17 cellular contexts compared by ENCODE assay signal in the genomic region with DNA sequence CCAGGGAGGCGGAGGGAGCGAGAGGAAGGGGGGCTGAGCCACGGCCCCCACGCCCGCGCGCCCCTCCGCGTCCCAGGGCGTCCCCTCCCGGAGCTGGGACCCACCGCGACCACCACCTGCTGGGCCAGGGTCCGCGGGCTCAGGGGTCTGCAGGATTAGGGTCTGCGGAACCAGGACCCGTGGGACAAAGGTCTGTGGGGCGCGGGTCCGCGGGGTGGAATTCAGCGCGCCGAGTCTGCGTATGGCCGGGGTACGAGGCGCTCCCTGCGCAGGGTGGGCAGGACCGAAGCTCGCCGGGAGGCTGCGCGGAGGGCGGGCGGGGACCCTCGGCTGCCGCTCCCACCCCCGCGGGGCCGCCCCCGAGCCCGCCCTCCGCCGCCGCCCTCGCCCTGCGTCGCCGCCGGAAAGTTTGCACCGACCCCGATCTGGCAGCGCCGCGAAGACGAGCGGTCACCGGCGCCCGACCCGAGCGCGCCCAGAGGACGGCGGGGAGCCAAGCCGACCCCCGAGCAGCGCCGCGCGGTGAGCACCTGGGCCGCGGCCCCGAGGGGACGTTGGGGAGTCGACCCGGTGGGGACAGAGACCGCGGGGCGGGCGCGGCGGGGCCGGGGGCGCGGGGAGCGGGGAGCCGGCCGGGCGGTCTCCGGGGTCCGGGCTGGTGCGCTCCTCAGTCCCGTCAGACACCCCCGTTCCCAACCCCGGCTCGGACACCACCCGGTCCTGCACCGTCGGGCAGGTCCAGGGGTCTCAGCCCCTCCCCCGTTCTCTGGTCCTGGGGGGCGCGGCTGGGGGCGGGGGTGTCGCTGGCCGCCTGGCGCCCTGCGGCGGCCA. TPM values are rescaled to one million over a fixed set of nuclear protein-coding genes. Genes with fewer than 3 reads are reported as not detected.
A peak's percentile ranks its signal among the peaks of the same experiment; 100 is the strongest.
DNase-seq lines count a peak whose midpoint lies in the region; ATAC-seq and TF ChIP-seq lines count a peak whose summit lies in the region.
"Had no signal": no experiment of that assay in that cellular context is flagged by ENCODE, and none has a peak within 500 bp of the region (broad histone marks: within the 10 kb centered on the region; RNA-seq: fewer than 3 reads in every experiment).

A gene (plus strand): TSS at position 423 of the 831 bp plus-strand sequence. CDS start 4,869 bp downstream, outside the sequence.

- no peaks in the 10 kb centered on the region for H3K36me3 ChIP-seq in SK-N-SH (replicated peaks in 1 of 2; ENCODE audit: control insufficient read depth in 1 of 2, insufficient read depth in 2 of 2, low read length in 1 of 2)
- no peaks in the 10 kb centered on the region for H3K36me3 ChIP-seq in Peyer's patch
- H3K36me3 ChIP-seq in psoas muscle (ENCODE audit: insufficient read depth in 1 of 2, low read depth in 1 of 2), result no peaks in the 10 kb centered on the region
- H3K36me3 ChIP-seq: spleen had no signal

- 8% methylated on average over 35 of the region's 110 CpGs for WGBS in SK-N-SH (ENCODE audit: low lambda C conversion rate)
- WGBS in psoas muscle, 3 donors, result 0 to 1% (median 1%) methylated on average over 13 to 110 of the region's 110 CpGs

- H3K4me1 ChIP-seq in SK-N-SH (ENCODE audit: control insufficient read depth in 1 of 2, insufficient read depth in 2 of 2, low read depth in 1 of 2, low read length in 1 of 2) (peaks cover 0 to 8% of the 10 kb centered on the region in 2 experiments; a peak in 1 of 4 replicates), Peyer's patch (peaks cover 0 to 23% (median 6%) of the 10 kb centered on the region in 4 donors), psoas muscle (no peaks in the 10 kb centered on the region)
- H3K4me1 ChIP-seq: foreskin keratinocyte had no signal

- no peaks in the 10 kb centered on the region for H4K20me1 ChIP-seq in SK-N-SH (ENCODE audit: insufficient read depth)

- DNase-seq in SK-N-SH (peak; percentile 77), Peyer's patch (no peak), psoas muscle (no peak), hypothalamus (lab: John Stamatoyannopoulos, UW) (no peak), islet precursor cell (no peak), 8988T (no peak)
- DNase-seq: activated naive CD4-positive, alpha-beta T cell; CD4-positive, alpha-beta memory T cell; foreskin keratinocyte; Kasumi-1; mucosa of descending colon; NCI-H1436; spleen had no signal

- no peak within 1 kb of the TSS; a peak in 1 of 4 replicates for H3K4me3 ChIP-seq in SK-N-SH (ENCODE audit: low read depth in 2 of 2, low read length in 1 of 2)
- peak within 1 kb of the TSS in 3 of 4 donors; percentile 14 to 31 (median 18) for H3K4me3 ChIP-seq in Peyer's patch
- H3K4me3 ChIP-seq in iPS-18c (ENCODE audit: insufficient read depth, low read depth, low read length), result peak within 1 kb of the TSS; percentile 50
- H3K4me3 ChIP-seq in psoas muscle, result peak within 1 kb of the TSS; percentile 49
- H3K4me3 ChIP-seq: mucosa of descending colon had no signal

- H3K27ac ChIP-seq in SK-N-SH (ENCODE audit: low read depth in 2 of 2, low read length in 1 of 2), result no peak within 1 kb of the TSS
- H3K27ac ChIP-seq in Peyer's patch, result no peak within 1 kb of the TSS
- H3K27ac ChIP-seq in psoas muscle, result no peak within 1 kb of the TSS
- H3K27ac ChIP-seq: foreskin keratinocyte, HL-60, spleen had no signal

- ATAC-seq in SK-N-SH treated with all-trans-retinoic acid at 6 μM for 48 hours (no peak), psoas muscle (no peak)
- ATAC-seq: foreskin keratinocyte, mucosa of descending colon had no signal

- no peak within 1 kb of the TSS for H2AFZ ChIP-seq in SK-N-SH (ENCODE audit: low read depth)

- TF ChIP-seq CTCF in SK-N-SH (IDR thresholded peaks at IDR 0.05), result no peak
- TF ChIP-seq CTCF in Peyer's patch (IDR thresholded peaks at IDR 0.05), result no peak
- no peak for TF ChIP-seq CTCF in psoas muscle (IDR thresholded peaks at IDR 0.05)

- CTCF ChIA-PET in SK-N-SH (lab: Yijun Ruan, JAX), result no interaction called here

- H3K9me3 ChIP-seq in SK-N-SH (0 out of 2 replicates have a peak, but pooled peaks cover 3% of the 10 kb centered on the region), Peyer's patch (no peaks in the 10 kb centered on the region), iPS-18c (ENCODE audit: control insufficient read depth, insufficient read depth, low read length) (no peaks in the 10 kb centered on the region), psoas muscle (no peaks in the 10 kb centered on the region)
- H3K9me3 ChIP-seq: mucosa of descending colon, spleen had no signal

- H3K9me2 ChIP-seq in SK-N-SH, result no peaks in the 10 kb centered on the region

- TF ChIP-seq POLR2A in Peyer's patch (IDR thresholded peaks at IDR 0.05), result no peak

- intact Hi-C loops in psoas muscle (cut with DNase I), result no loop called here

- no peak for TF ChIP-seq EP300 in SK-N-SH (IDR thresholded peaks at IDR 0.05; ENCODE audit: borderline replicate concordance in 1 of 2, low read depth in 1 of 2, low read length in 1 of 2)

- peaks cover 97% of the 10 kb centered on the region for H3K27me3 ChIP-seq in SK-N-SH (ENCODE audit: insufficient read depth)
- peaks cover 0 to 36% of the 10 kb centered on the region in 2 donors for H3K27me3 ChIP-seq in Peyer's patch
- peaks cover 0 to 83% (median 36%) of the 10 kb centered on the region in 3 donors for H3K27me3 ChIP-seq in psoas muscle (ENCODE audit: insufficient read depth in 3 of 3, low read length in 2 of 3)

- no peaks in the 10 kb centered on the region for H3F3A ChIP-seq in SK-N-SH (replicated peaks; ENCODE audit: insufficient read depth)

- POLR2A ChIA-PET in SK-N-SH (lab: Yijun Ruan, JAX), result no interaction called here

- no peaks in the 10 kb centered on the region for H3K79me2 ChIP-seq in SK-N-SH (ENCODE audit: insufficient read depth)

- TF ChIP-seq RAD21 in SK-N-SH (IDR thresholded peaks at IDR 0.05; ENCODE audit: low read length), result no peak

- H3K9ac ChIP-seq in SK-N-SH, result no peak within 1 kb of the TSS

- peak within 1 kb of the TSS; percentile 33; the same call in 1 of the 2 replicates for H3K4me2 ChIP-seq in SK-N-SH

TF ChIP-seq in SK-N-SH, 30 proteins besides CTCF, POLR2A, EP300 and RAD21:
- TF ChIP-seq EZH2phosphoT487 (IDR thresholded peaks at IDR 0.05; ENCODE audit: borderline replicate concordance, low read depth), result peak; percentile 80; the same call in 1 of the 2 replicates
- TF ChIP-seq, protein P1, sequence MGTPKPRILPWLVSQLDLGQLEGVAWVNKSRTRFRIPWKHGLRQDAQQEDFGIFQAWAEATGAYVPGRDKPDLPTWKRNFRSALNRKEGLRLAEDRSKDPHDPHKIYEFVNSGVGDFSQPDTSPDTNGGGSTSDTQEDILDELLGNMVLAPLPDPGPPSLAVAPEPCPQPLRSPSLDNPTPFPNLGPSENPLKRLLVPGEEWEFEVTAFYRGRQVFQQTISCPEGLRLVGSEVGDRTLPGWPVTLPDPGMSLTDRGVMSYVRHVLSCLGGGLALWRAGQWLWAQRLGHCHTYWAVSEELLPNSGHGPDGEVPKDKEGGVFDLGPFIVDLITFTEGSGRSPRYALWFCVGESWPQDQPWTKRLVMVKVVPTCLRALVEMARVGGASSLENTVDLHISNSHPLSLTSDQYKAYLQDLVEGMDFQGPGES (IDR thresholded peaks at IDR 0.05; ENCODE audit: low read depth, low read length), result no peak

TF ChIP-seq in SK-N-SH treated with all-trans-retinoic acid at 6 μM for 48 hours, 23 proteins besides CTCF, POLR2A, EP300 and RAD21 (continues in another document):
- no peak for TF ChIP-seq CSDC2 (CRISPR knock-in tag; IDR thresholded peaks at IDR 0.05)
- TF ChIP-seq, protein P2, sequence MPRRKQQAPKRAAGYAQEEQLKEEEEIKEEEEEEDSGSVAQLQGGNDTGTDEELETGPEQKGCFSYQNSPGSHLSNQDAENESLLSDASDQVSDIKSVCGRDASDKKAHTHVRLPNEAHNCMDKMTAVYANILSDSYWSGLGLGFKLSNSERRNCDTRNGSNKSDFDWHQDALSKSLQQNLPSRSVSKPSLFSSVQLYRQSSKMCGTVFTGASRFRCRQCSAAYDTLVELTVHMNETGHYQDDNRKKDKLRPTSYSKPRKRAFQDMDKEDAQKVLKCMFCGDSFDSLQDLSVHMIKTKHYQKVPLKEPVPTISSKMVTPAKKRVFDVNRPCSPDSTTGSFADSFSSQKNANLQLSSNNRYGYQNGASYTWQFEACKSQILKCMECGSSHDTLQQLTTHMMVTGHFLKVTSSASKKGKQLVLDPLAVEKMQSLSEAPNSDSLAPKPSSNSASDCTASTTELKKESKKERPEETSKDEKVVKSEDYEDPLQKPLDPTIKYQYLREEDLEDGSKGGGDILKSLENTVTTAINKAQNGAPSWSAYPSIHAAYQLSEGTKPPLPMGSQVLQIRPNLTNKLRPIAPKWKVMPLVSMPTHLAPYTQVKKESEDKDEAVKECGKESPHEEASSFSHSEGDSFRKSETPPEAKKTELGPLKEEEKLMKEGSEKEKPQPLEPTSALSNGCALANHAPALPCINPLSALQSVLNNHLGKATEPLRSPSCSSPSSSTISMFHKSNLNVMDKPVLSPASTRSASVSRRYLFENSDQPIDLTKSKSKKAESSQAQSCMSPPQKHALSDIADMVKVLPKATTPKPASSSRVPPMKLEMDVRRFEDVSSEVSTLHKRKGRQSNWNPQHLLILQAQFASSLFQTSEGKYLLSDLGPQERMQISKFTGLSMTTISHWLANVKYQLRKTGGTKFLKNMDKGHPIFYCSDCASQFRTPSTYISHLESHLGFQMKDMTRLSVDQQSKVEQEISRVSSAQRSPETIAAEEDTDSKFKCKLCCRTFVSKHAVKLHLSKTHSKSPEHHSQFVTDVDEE (CRISPR knock-in tag; IDR thresholded peaks at IDR 0.05), result no peak
- no peak for TF ChIP-seq ESRRG (CRISPR knock-in tag; IDR thresholded peaks at IDR 0.05)
- no peak for TF ChIP-seq ZNF70 (CRISPR knock-in tag; IDR thresholded peaks at IDR 0.05)
- TF ChIP-seq, protein P3, sequence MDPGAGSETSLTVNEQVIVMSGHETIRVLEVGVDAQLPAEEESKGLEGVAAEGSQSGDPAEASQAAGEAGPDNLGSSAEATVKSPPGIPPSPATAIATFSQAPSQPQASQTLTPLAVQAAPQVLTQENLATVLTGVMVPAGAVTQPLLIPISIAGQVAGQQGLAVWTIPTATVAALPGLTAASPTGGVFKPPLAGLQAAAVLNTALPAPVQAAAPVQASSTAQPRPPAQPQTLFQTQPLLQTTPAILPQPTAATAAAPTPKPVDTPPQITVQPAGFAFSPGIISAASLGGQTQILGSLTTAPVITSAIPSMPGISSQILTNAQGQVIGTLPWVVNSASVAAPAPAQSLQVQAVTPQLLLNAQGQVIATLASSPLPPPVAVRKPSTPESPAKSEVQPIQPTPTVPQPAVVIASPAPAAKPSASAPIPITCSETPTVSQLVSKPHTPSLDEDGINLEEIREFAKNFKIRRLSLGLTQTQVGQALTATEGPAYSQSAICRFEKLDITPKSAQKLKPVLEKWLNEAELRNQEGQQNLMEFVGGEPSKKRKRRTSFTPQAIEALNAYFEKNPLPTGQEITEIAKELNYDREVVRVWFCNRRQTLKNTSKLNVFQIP (CRISPR knock-in tag; IDR thresholded peaks at IDR 0.05; ENCODE audit: borderline replicate concordance, low read depth), result no peak

RNA-seq across cellular contexts. Expression of the gene that starts here (rescaled TPM):
- not detected in 2 replicates for polyA plus RNA-seq in SK-N-SH (2012; rRNA removed)
- polyA plus RNA-seq in SK-N-SH (2012; cell fraction: cytosol; rRNA removed), result not detected in 2 replicates
- 0.02 and 0.15 TPM in 2 replicates for polyA plus RNA-seq in SK-N-SH (2012; cell fraction: nucleus; rRNA removed)
- total RNA-seq in Peyer's patch, result 1 to 10 TPM in 1 of 4 donors, under 1 TPM in 1, not detected in 2; 0.67 to 1.1 TPM
- total RNA-seq in psoas muscle, result not detected
- polyA plus RNA-seq in psoas muscle, result under 1 TPM in 2 of 3 donors, not detected in 1; 0.03 to 0.08 TPM
- total RNA-seq: A172; CD4-positive, alpha-beta memory T cell; foreskin keratinocyte had no signal
- polyA plus RNA-seq: CD4-positive, alpha-beta memory T cell; foreskin keratinocyte had no signal

Comparison
In these comparisons a context has a peak if more than half of its experiments do, and no peak if none do; other contexts are left out.
1. Peak in DNase-seq and H3K4me2 ChIP-seq in SK-N-SH; RNA of the gene not detected or under 1 TPM.
2. H3K4me3 ChIP-seq: peak in Peyer's patch (3 of 4), iPS-18c (single experiment) and psoas muscle (single experiment); none in SK-N-SH (0 of 2).